ENCODE assay signal across 1 cellular context in genomic region chr21:45041351-45041805, GRCh38.
TF ChIP-seq lines count a peak whose summit lies in the region.

No MANE protein-coding gene starts in this region.

TF ChIP-seq in A549, 52 proteins besides CTCF, POLR2A, EP300 and RAD21 (continued from another document):
- no peak for TF ChIP-seq REST (IDR thresholded peaks at IDR 0.05)
- no peak for TF ChIP-seq JUN (IDR thresholded peaks at IDR 0.05)
- TF ChIP-seq ZC3H11A (IDR thresholded peaks at IDR 0.05): no peak
- no peak for TF ChIP-seq GATA3 (IDR thresholded peaks at IDR 0.05; ENCODE audit: borderline replicate concordance)
- TF ChIP-seq CHD2 (IDR thresholded peaks at IDR 0.05; ENCODE audit: low read length, partially characterized antibody): no peak
- no peak for TF ChIP-seq KDM5A (IDR thresholded peaks at IDR 0.05)
TF ChIP-seq in A549: peak in this region for 0.
